8 cellular contexts compared by ENCODE assay signal in genomic region chr4:173288698-173289350, GRCh38. TPM values are rescaled to one million over a fixed set of nuclear protein-coding genes. Genes with fewer than 3 reads are reported as not detected.
A peak's percentile ranks its signal among the peaks of the same experiment; 100 is the strongest.
DNase-seq lines count a peak whose midpoint lies in the region; ATAC-seq and TF ChIP-seq lines count a peak whose summit lies in the region.

No MANE protein-coding gene starts in this region.

- POLR2A ChIA-PET in activated CD4-positive, alpha-beta T cell treated with anti-CD3 and anti-CD28 coated beads, Interleukin-2, amount 10 ng/mL, durations not matched to agents 7 days and 5 days (lab: Charles Lee), result no interaction called here

- no peaks in the 10 kb centered on the region for H3K27me3 Mint-ChIP-seq in activated CD4-positive, alpha-beta T cell treated with anti-CD3 and anti-CD28 coated beads, Interleukin-2, amount 10 ng/mL, durations not matched to agents 7 days and 5 days
- no peaks in the 10 kb centered on the region for H3K27me3 Mint-ChIP-seq in activated T-helper 17 cell treated with anti-CD3 and anti-CD28 coated beads, Interleukin-2, amount 50 U/mL, for 72 hours

- DNase-seq in activated CD4-positive, alpha-beta T cell treated with anti-CD3 and anti-CD28 coated beads, Interleukin-2, amount 10 ng/mL, durations not matched to agents 7 days and 5 days, result no peak
- no peak for DNase-seq in activated CD4-positive, alpha-beta T cell treated with anti-CD3 and anti-CD28 coated beads, Interleukin-2, amount 50 U/mL, for 4 hours
- DNase-seq in omental fat pad (ENCODE audit: low spot score) (no peak), retina (no peak), AG08395 (ENCODE audit: low spot score) (no peak), NCI-H446 treated with DMSO at 0.1 percent for 48 hours (lab: John Stamatoyannopoulos, UW) (no peak)

- peak overlapping the region; percentile 70 for H3K4me3 Mint-ChIP-seq in activated CD4-positive, alpha-beta T cell treated with anti-CD3 and anti-CD28 coated beads, Interleukin-2, amount 10 ng/mL, durations not matched to agents 7 days and 5 days
- peak overlapping the region; percentile 25 for H3K4me3 Mint-ChIP-seq in activated T-helper 17 cell treated with anti-CD3 and anti-CD28 coated beads, Interleukin-2, amount 50 U/mL, for 72 hours

- H3K4me1 Mint-ChIP-seq in activated CD4-positive, alpha-beta T cell treated with anti-CD3 and anti-CD28 coated beads, Interleukin-2, amount 10 ng/mL, durations not matched to agents 7 days and 5 days, result peaks cover 18% of the 10 kb centered on the region
- H3K4me1 Mint-ChIP-seq in activated T-helper 17 cell treated with anti-CD3 and anti-CD28 coated beads, Interleukin-2, amount 50 U/mL, for 72 hours, result peaks cover 11% of the 10 kb centered on the region

- CTCF ChIA-PET in activated CD4-positive, alpha-beta T cell treated with anti-CD3 and anti-CD28 coated beads, Interleukin-2, amount 10 ng/mL, durations not matched to agents 7 days and 5 days (lab: Charles Lee), result interaction anchor here (0.6 to 1.6 kb wide), 4 partner anchors 8 to 206 kb away, joined by 3 to 13 read pairs (median 4); no protein-coding TSS in a partner anchor

- ATAC-seq in HG02884 (IDR thresholded peaks at IDR 0.05; ENCODE audit: unreplicated experiment) (peak; percentile 4), omental fat pad (ENCODE audit: low FRiP score) (peak; percentile 48)
- ATAC-seq in activated T-helper 17 cell treated with anti-CD3 and anti-CD28 coated beads, Interleukin-2, amount 50 U/mL, for 72 hours (replicated peaks), result peak; percentile 57

- TF ChIP-seq CTCF in omental fat pad (IDR thresholded peaks at IDR 0.05), result no peak

- peaks cover 7% of the 10 kb centered on the region for H3K36me3 Mint-ChIP-seq in activated CD4-positive, alpha-beta T cell treated with anti-CD3 and anti-CD28 coated beads, Interleukin-2, amount 10 ng/mL, durations not matched to agents 7 days and 5 days (ENCODE audit: low read depth)
- H3K36me3 Mint-ChIP-seq in activated T-helper 17 cell treated with anti-CD3 and anti-CD28 coated beads, Interleukin-2, amount 50 U/mL, for 72 hours (ENCODE audit: low read depth), result no peaks in the 10 kb centered on the region

- peak overlapping the region; percentile 74 for H3K27ac Mint-ChIP-seq in activated CD4-positive, alpha-beta T cell treated with anti-CD3 and anti-CD28 coated beads, Interleukin-2, amount 10 ng/mL, durations not matched to agents 7 days and 5 days
- peak overlapping the region; percentile 15 for H3K27ac Mint-ChIP-seq in activated T-helper 17 cell treated with anti-CD3 and anti-CD28 coated beads, Interleukin-2, amount 50 U/mL, for 72 hours

- H3K9me3 Mint-ChIP-seq in activated CD4-positive, alpha-beta T cell treated with anti-CD3 and anti-CD28 coated beads, Interleukin-2, amount 10 ng/mL, durations not matched to agents 7 days and 5 days, result peaks cover 28% of the 10 kb centered on the region
- no peaks in the 10 kb centered on the region for H3K9me3 Mint-ChIP-seq in activated T-helper 17 cell treated with anti-CD3 and anti-CD28 coated beads, Interleukin-2, amount 50 U/mL, for 72 hours

RNA-seq across cellular contexts. Expression of gene HMGB2, which starts 45.3 kb away (rescaled TPM):
- 1,000 to 10,000 TPM in 1 of 2 experiments, 100 to 1,000 TPM in 1; 975 to 1,039 TPM for total RNA-seq in activated CD4-positive, alpha-beta T cell treated with anti-CD3 and anti-CD28 coated beads, Interleukin-2, amount 10 ng/mL, durations not matched to agents 7 days and 5 days
- total RNA-seq in activated T-helper 17 cell treated with anti-CD3 and anti-CD28 coated beads, Interleukin-2, amount 50 U/mL, for 72 hours, result 100 to 1,000 TPM; 431 to 468 TPM
- 100 to 1,000 TPM in 1 of 4 donors, 10 to 100 TPM in 3; 32.5 to 109 (median 51.7) TPM for total RNA-seq in omental fat pad

Comparison
In these comparisons a context has a peak if more than half of its experiments do, and no peak if none do; other contexts are left out.
1. ATAC-seq: peak in every context shown above with its lines; median percentile 57 in activated T-helper 17 cell treated with anti-CD3 and anti-CD28 coated beads, Interleukin-2, amount 50 U/mL, for 72 hours; 48 in omental fat pad; 4 in HG02884.